In the genomic region with DNA sequence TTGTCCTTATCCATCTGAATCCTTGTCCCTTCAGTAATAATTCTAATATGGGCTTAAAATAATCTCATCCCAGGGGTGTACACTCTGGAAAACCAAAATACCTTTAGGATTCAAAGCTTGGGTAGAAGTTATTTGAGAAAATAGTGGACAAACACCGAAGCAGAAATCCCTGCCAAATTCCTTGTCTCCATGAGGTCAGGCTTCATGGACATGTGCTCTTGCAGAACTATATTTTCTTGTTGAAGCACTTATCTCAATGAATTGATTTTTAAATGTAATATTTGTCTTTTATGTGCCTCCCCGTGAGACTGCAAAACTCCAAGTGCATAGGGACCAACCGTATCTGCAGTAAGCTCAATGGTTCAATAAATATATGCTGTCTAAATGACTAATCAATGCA, we compare ENCODE assay signal across 34 cellular contexts.
"Had no signal": no experiment of that assay in that cellular context is flagged by ENCODE, and none has a peak within 500 bp of the region (broad histone marks: within the 10 kb centered on the region; RNA-seq: fewer than 3 reads in every experiment).

No MANE protein-coding gene starts in this region.

- DNase-seq: activated effector memory CD4-positive, alpha-beta T cell treated with anti-CD3 and anti-CD28 coated beads, Interleukin-2, amount 50 U/mL, for 16 hours; activated effector memory CD4-positive, alpha-beta T cell treated with Interleukin-2 at 50 U/mL for 16 hours; activated gamma-delta T cell; activated gamma-delta T cell treated with Interleukin-2 at 50 U/mL for 16 hours; activated naive CD4-positive, alpha-beta T cell; activated naive CD4-positive, alpha-beta T cell treated with anti-CD3 and anti-CD28 coated beads for 36 hours; activated naive CD4-positive, alpha-beta T cell treated with anti-CD3 and anti-CD28 coated beads, Interleukin-2, amount 10 ng/mL, durations not matched to agents 7 days and 5 days; activated naive CD4-positive, alpha-beta T cell treated with anti-CD3 and anti-CD28 coated beads, Interleukin-2, amount 50 U/mL, for 16 hours; activated naive CD4-positive, alpha-beta T cell treated with Interleukin-2 at 50 U/mL for 16 hours; activated naive CD8-positive, alpha-beta T cell treated with anti-CD3 and anti-CD28 coated beads for 36 hours; activated naive CD8-positive, alpha-beta T cell treated with anti-CD3 and anti-CD28 coated beads, Interleukin-2, amount 10 ng/mL, durations not matched to agents 7 days and 5 days; activated naive CD8-positive, alpha-beta T cell treated with anti-CD3 and anti-CD28 coated beads, Interleukin-2, amount 50 U/mL, for 24 hours; activated T-cell treated with anti-CD3 and anti-CD28 coated beads, Interleukin-2, amount 50 U/mL, for 1 hour; activated T-cell treated with anti-CD3 and anti-CD28 coated beads, Interleukin-2, amount 50 U/mL, for 24 hours; activated T-cell treated with anti-CD3 and anti-CD28 coated beads, Interleukin-2, amount 50 U/mL, for 4 hours; activated T-cell treated with anti-CD3 and anti-CD28 coated beads, Interleukin-2, amount 50 U/mL, for 48 hours; activated T-cell treated with anti-CD3 and anti-CD28 coated beads, Interleukin-2, amount 50 U/mL, for 72 hours; adrenal gland; amniotic stem cell; amygdala; anterior cingulate cortex; aorta; body of pancreas; brain microvascular endothelial cell; caudate nucleus; central memory CD4-positive, alpha-beta T cell; cerebellar nuclear complex had no signal

- FAIRE-seq: astrocyte, bronchial epithelial cell had no signal

- H3K36me3 ChIP-seq: adrenal gland, ascending aorta, brain microvascular endothelial cell, breast epithelium, cardiac muscle cell had no signal

- H3K4me3 ChIP-seq: adrenal gland, ascending aorta, body of pancreas, breast epithelium, cardiac muscle cell had no signal

- H3K9me3 ChIP-seq: adrenal gland, ascending aorta, body of pancreas had no signal

- H3K27ac ChIP-seq: adrenal gland, ascending aorta, body of pancreas, brain microvascular endothelial cell, breast epithelium, cardiac muscle cell had no signal

- H3K4me1 ChIP-seq: adrenal gland, ascending aorta, body of pancreas, breast epithelium had no signal

- ATAC-seq: activated naive CD4-positive, alpha-beta T cell treated with anti-CD3 and anti-CD28 coated beads, Interleukin-2, amount 50 U/mL, for 72 hours; activated naive CD8-positive, alpha-beta T cell treated with anti-CD3 and anti-CD28 coated beads, Interleukin-2, amount 50 U/mL, for 24 hours; activated T-cell treated with anti-CD3 and anti-CD28 coated beads, Interleukin-2, amount 50 U/mL, for 4 hours; activated T-cell treated with anti-CD3 and anti-CD28 coated beads, Interleukin-2, amount 50 U/mL, for 72 hours; activated T-helper 17 cell treated with anti-CD3 and anti-CD28 coated beads, Interleukin-2, amount 50 U/mL, for 72 hours; body of pancreas had no signal

- H3K27me3 ChIP-seq: adrenal gland, ascending aorta, body of pancreas, brain microvascular endothelial cell, breast epithelium, cardiac muscle cell had no signal
